Comparison of ENCODE assay signal across 1 cellular context in the genomic region with DNA sequence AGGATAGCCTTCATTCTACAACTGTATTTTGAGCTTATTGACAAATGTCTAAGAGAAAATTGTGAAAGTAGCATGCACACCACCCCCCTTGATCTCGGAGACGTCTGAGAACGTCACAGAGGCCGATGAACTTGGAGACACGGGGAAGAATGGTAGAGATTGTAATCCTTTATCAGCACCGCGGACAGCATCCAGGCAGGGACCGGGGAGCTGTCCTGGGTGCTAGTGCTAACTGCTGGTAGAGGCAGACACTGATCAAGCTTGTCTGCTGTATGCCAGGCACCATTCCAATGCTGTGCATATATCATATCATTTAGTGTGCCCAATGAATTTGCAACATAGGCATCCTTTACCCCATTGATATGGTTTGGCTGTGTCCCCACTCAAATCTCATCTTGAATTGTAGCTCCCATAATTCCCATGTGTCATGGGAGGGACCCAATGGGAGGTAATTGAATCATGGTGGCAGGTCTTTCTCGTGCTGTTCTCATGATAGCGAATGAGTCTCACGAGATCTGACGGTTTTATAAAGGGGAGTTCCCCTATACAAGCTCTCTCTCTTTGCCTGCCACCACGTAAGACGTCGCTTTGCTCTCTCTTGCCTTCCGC.
TF ChIP-seq lines count a peak whose summit lies in the region.

No MANE protein-coding gene starts in this region.

TF ChIP-seq in K562, 482 proteins besides CTCF, POLR2A, EP300 and RAD21 (continued from another document and continues in another):
- TF ChIP-seq, protein P1, sequence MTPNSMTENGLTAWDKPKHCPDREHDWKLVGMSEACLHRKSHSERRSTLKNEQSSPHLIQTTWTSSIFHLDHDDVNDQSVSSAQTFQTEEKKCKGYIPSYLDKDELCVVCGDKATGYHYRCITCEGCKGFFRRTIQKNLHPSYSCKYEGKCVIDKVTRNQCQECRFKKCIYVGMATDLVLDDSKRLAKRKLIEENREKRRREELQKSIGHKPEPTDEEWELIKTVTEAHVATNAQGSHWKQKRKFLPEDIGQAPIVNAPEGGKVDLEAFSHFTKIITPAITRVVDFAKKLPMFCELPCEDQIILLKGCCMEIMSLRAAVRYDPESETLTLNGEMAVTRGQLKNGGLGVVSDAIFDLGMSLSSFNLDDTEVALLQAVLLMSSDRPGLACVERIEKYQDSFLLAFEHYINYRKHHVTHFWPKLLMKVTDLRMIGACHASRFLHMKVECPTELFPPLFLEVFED (CRISPR knock-in tag; conservative IDR thresholded peaks at IDR 0.05), result peak; percentile 50; the same call in 1 of the 2 replicates
- TF ChIP-seq PHF21A (IDR thresholded peaks at IDR 0.05; ENCODE audit: borderline replicate concordance, low read depth), result no peak
- peak; percentile 74 for TF ChIP-seq USF1 (CRISPR knock-in tag; IDR thresholded peaks at IDR 0.05)
- TF ChIP-seq ZNF165 (CRISPR knock-in tag; IDR thresholded peaks at IDR 0.05; ENCODE audit: borderline replicate concordance), result peak; percentile 82; the same call in 1 of the 2 replicates
- no peak for TF ChIP-seq CAMTA2 (CRISPR knock-in tag; conservative IDR thresholded peaks at IDR 0.05)
- no peak for TF ChIP-seq TARDBP (IDR thresholded peaks at IDR 0.05)
- no peak for TF ChIP-seq ZBTB7A (IDR thresholded peaks at IDR 0.05; ENCODE audit: borderline replicate concordance, control insufficient read depth, low read depth, low read length)
- TF ChIP-seq POLR3G (IDR thresholded peaks at IDR 0.05; ENCODE audit: extremely low read depth, insufficient read length, insufficient replicate concordance), result no peak
- TF ChIP-seq NR2C2 (CRISPR knock-in tag; IDR thresholded peaks at IDR 0.05), result peak; percentile 95
- TF ChIP-seq NR2C2 (tag; IDR thresholded peaks at IDR 0.05), result no peak
- TF ChIP-seq KDM1A (IDR thresholded peaks at IDR 0.05), result no peak
- no peak for TF ChIP-seq ZMIZ1 (IDR thresholded peaks at IDR 0.05; ENCODE audit: low read depth in 2 of 2, low read length in 2 of 2)
- TF ChIP-seq, protein P2, sequence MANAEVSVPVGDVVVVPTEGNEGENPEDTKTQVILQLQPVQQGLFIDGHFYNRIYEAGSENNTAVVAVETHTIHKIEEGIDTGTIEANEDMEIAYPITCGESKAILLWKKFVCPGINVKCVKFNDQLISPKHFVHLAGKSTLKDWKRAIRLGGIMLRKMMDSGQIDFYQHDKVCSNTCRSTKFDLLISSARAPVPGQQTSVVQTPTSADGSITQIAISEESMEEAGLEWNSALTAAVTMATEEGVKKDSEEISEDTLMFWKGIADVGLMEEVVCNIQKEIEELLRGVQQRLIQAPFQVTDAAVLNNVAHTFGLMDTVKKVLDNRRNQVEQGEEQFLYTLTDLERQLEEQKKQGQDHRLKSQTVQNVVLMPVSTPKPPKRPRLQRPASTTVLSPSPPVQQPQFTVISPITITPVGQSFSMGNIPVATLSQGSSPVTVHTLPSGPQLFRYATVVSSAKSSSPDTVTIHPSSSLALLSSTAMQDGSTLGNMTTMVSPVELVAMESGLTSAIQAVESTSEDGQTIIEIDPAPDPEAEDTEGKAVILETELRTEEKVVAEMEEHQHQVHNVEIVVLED (CRISPR knock-in tag; IDR thresholded peaks at IDR 0.05), result peak; percentile 34; the same call in 1 of the 2 replicates
- TF ChIP-seq ETV6 (IDR thresholded peaks at IDR 0.05; ENCODE audit: borderline replicate concordance in 1 of 2, low read depth in 2 of 2, low read length in 1 of 2), result no peak
- peak; percentile 99 for TF ChIP-seq ETV6 (CRISPR knock-in tag; IDR thresholded peaks at IDR 0.05; ENCODE audit: borderline replicate concordance)
- TF ChIP-seq GTF2A2 (tag; IDR thresholded peaks at IDR 0.05), result no peak
- TF ChIP-seq BRF2 (IDR thresholded peaks at IDR 0.05; ENCODE audit: borderline replicate concordance, insufficient read depth, insufficient read length), result no peak
- no peak; the same call in 1 of the 2 replicates for TF ChIP-seq XRCC5 (IDR thresholded peaks at IDR 0.05; ENCODE audit: low read depth, low read length)
- no peak for TF ChIP-seq KLF1 (tag; IDR thresholded peaks at IDR 0.05)
- TF ChIP-seq ZNF668 (CRISPR knock-in tag; IDR thresholded peaks at IDR 0.05), result peak; percentile 88
- TF ChIP-seq ZNF699 (CRISPR knock-in tag; IDR thresholded peaks at IDR 0.05; ENCODE audit: insufficient replicate concordance), result no peak
- no peak for TF ChIP-seq ZNF75A (CRISPR knock-in tag; IDR thresholded peaks at IDR 0.05)
- TF ChIP-seq HBP1 (CRISPR knock-in tag; IDR thresholded peaks at IDR 0.05), result no peak
- TF ChIP-seq NCOA1 (IDR thresholded peaks at IDR 0.05; ENCODE audit: low read depth), result peak; percentile 100
- TF ChIP-seq ZNF444 (CRISPR knock-in tag; IDR thresholded peaks at IDR 0.05), result 0 out of 2 replicates have a peak, but pooled peaks have one; percentile 65
- TF ChIP-seq ZNF133 (CRISPR knock-in tag; IDR thresholded peaks at IDR 0.05), result 0 out of 2 replicates have a peak, but pooled peaks have one; percentile 58
- TF ChIP-seq CREB3 (tag; conservative IDR thresholded peaks at IDR 0.05; ENCODE audit: low read depth), result peak; percentile 93
- no peak for TF ChIP-seq ARHGAP35 (IDR thresholded peaks at IDR 0.05; ENCODE audit: partially characterized antibody)
- no peak for TF ChIP-seq NCOA2 (IDR thresholded peaks at IDR 0.05; ENCODE audit: partially characterized antibody in 2 of 2)
- TF ChIP-seq ATF4 (CRISPR knock-in tag; IDR thresholded peaks at IDR 0.05), result peak; percentile 65; the same call in 1 of the 2 replicates
- TF ChIP-seq, protein P3, sequence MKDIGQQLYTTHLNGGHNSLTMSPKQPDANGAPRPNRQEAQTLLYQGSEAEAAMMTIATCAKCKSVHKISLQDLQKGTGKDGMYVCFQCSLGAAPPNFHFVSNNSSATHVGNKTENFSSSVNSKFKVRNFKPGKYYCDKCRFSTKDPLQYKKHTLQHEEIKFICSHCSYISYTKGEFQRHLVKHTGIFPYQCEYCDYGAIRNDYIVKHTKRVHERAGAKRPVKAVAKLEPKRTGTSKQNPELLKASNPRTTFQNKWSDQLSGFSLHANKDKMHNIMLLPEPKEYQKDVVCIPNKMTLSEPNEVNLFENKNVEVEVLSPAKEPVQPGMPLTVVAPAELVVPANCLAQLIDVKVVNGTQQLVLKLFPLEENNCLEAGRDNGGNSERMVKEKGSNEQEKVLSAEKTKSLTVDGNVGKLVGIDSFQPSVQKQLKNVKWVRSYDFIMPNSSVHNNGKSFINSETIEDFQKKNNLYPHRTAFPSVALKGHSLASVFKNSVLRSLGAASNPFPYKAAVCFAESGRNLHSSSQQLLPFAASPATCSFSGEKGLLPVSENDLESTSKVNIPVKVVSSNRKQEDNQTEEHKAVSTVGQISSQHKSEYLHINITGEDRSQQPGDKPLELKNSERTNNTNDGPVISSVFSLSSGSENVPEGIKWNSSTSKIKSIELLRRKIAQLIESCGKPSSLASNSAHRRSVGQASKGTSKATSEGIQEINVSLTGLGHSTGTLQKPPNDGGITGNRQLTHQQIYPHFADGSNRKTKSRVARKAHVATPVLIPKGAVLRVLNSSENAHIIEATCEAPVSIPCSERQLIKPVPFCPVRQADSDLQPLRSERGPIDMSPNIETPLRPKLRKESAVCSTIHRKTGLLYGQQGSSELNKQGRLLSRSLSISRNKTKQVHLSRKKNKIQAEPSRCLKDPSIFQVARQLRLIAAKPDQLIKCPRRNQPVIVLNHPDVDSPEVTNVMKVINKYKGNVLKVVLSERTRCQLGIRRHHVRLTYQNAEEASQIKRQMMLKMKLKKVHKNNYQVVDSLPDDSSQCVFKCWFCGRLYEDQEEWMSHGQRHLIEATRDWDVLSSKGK (CRISPR knock-in tag; IDR thresholded peaks at IDR 0.05), result no peak
- TF ChIP-seq ZNF140 (CRISPR knock-in tag; IDR thresholded peaks at IDR 0.05), result no peak
- TF ChIP-seq PCBP1 (IDR thresholded peaks at IDR 0.05; ENCODE audit: low read depth, low read length, poor library complexity, severe bottlenecking), result no peak
- TF ChIP-seq ELK3 (CRISPR knock-in tag; IDR thresholded peaks at IDR 0.05), result no peak
- TF ChIP-seq, protein P4, sequence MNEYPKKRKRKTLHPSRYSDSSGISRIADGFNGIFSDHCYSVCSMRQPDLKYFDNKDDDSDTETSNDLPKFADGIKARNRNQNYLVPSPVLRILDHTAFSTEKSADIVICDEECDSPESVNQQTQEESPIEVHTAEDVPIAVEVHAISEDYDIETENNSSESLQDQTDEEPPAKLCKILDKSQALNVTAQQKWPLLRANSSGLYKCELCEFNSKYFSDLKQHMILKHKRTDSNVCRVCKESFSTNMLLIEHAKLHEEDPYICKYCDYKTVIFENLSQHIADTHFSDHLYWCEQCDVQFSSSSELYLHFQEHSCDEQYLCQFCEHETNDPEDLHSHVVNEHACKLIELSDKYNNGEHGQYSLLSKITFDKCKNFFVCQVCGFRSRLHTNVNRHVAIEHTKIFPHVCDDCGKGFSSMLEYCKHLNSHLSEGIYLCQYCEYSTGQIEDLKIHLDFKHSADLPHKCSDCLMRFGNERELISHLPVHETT (CRISPR knock-in tag; conservative IDR thresholded peaks at IDR 0.05 in 1 of 2, IDR thresholded peaks at IDR 0.05 in 1 of 2), result peak; percentile 92 to 99
- TF ChIP-seq SMAD3 (CRISPR knock-in tag; conservative IDR thresholded peaks at IDR 0.05), result peak; percentile 90
- TF ChIP-seq, protein P5, sequence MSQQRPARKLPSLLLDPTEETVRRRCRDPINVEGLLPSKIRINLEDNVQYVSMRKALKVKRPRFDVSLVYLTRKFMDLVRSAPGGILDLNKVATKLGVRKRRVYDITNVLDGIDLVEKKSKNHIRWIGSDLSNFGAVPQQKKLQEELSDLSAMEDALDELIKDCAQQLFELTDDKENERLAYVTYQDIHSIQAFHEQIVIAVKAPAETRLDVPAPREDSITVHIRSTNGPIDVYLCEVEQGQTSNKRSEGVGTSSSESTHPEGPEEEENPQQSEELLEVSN (IDR thresholded peaks at IDR 0.05; ENCODE audit: borderline replicate concordance in 1 of 2, extremely low read depth in 1 of 2, insufficient read depth in 1 of 2, insufficient read length in 1 of 2, low read depth in 1 of 2, low read length in 1 of 2, poor library complexity in 1 of 2, severe bottlenecking in 1 of 2), result no peak
- TF ChIP-seq DNMT1 (IDR thresholded peaks at IDR 0.05), result no peak
